In the genomic region with DNA sequence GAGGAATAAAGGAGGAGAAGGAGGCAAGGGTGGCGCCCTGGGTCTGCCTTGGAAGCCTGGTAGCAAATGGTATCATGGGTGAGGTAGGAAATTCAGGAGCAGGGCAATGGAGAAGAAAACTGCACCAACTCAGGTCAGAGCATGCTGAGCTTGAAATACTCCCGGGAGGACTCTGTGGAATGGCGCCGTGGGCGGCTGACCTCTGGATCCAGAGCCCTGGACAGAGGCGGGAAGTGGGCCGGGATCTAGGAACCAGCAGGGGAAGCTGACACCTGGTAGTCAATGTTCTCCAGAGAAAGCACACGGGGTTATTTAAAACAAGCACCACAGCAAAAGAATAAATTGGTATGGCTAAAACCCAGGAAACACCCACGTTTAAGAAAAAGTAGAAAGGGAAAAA, we compare ENCODE assay signal across 15 cellular contexts.
A peak's percentile ranks its signal among the peaks of the same experiment; 100 is the strongest.
DNase-seq lines count a peak whose midpoint lies in the region; ATAC-seq and TF ChIP-seq lines count a peak whose summit lies in the region.
"Had no signal": no experiment of that assay in that cellular context is flagged by ENCODE, and none has a peak within 500 bp of the region (broad histone marks: within the 10 kb centered on the region; RNA-seq: fewer than 3 reads in every experiment).

No MANE protein-coding gene starts in this region.

- H3K4me3 ChIP-seq in sigmoid colon (no peak overlapping the region), H7 (ENCODE audit: insufficient read depth, low read depth, low read length) (no peak overlapping the region)
- H3K4me3 ChIP-seq: BLaER1 had no signal

- H3K27me3 Mint-ChIP-seq in activated naive CD4-positive, alpha-beta T cell treated with anti-CD3 and anti-CD28 coated beads, Interleukin-2, amount 50 U/mL, for 24 hours = peaks cover 35% of the 10 kb centered on the region
- H3K27me3 Mint-ChIP-seq in activated naive CD4-positive, alpha-beta T cell treated with anti-CD3 and anti-CD28 coated beads for 36 hours (ENCODE audit: low read depth) = peaks cover 42% of the 10 kb centered on the region
- peaks cover 43% of the 10 kb centered on the region for H3K27me3 Mint-ChIP-seq in nephron progenitor cell (ENCODE audit: low read depth, poor library complexity)
- H3K27me3 Mint-ChIP-seq in stimulated activated memory B cell treated with anti-CD40 and anti-IgM and Interleukin-4, amounts not matched to agents 10 μg/mL and 1 μg/mL and 100 μg/mL, for 72 hours = peaks cover 56% of the 10 kb centered on the region

- no peak for TF ChIP-seq EP300 in sigmoid colon (IDR thresholded peaks at IDR 0.05)

- peaks cover 9% of the 10 kb centered on the region for H3K4me1 Mint-ChIP-seq in activated naive CD4-positive, alpha-beta T cell treated with anti-CD3 and anti-CD28 coated beads, Interleukin-2, amount 50 U/mL, for 24 hours
- peaks cover 8% of the 10 kb centered on the region for H3K4me1 Mint-ChIP-seq in activated naive CD4-positive, alpha-beta T cell treated with anti-CD3 and anti-CD28 coated beads for 36 hours (ENCODE audit: low read depth)
- peaks cover 23% of the 10 kb centered on the region for H3K4me1 Mint-ChIP-seq in nephron progenitor cell
- peaks cover 5% of the 10 kb centered on the region for H3K4me1 Mint-ChIP-seq in stimulated activated memory B cell treated with anti-CD40 and anti-IgM and Interleukin-4, amounts not matched to agents 10 μg/mL and 1 μg/mL and 100 μg/mL, for 72 hours

- DNase-seq in activated naive CD4-positive, alpha-beta T cell treated with anti-CD3 and anti-CD28 coated beads for 36 hours = no peak
- DNase-seq in nephron progenitor cell (no peak), sigmoid colon (peak; percentile 56), NCI-H345 treated with DMSO at 0.1 percent for 48 hours (lab: John Stamatoyannopoulos, UW; ENCODE audit: unreplicated experiment) (no peak), H7 (no peak)
- DNase-seq: 8988T; Calu3; CD8-positive, alpha-beta T cell; DMS79 treated with DMSO at 0.1 percent for 48 hours; GF-D8; HFFc6 had no signal

- H3K27me3 ChIP-seq in sigmoid colon (no peaks in the 10 kb centered on the region), H7 (ENCODE audit: control insufficient read depth, insufficient read depth, low read length) (peaks cover 10% of the 10 kb centered on the region)
- H3K27me3 ChIP-seq: BLaER1 had no signal

- H3K9me3 ChIP-seq in sigmoid colon = no peaks in the 10 kb centered on the region

- ATAC-seq in stimulated activated memory B cell treated with anti-CD40 and anti-IgM and Interleukin-4, amounts not matched to agents 10 μg/mL and 1 μg/mL and 100 μg/mL, for 72 hours = no peak
- ATAC-seq: CD8-positive, alpha-beta T cell had no signal

- H3K4me1 ChIP-seq in sigmoid colon = peaks cover 0 to 13% (median 5%) of the 10 kb centered on the region in 4 donors

- H3K36me3 Mint-ChIP-seq in activated naive CD4-positive, alpha-beta T cell treated with anti-CD3 and anti-CD28 coated beads, Interleukin-2, amount 50 U/mL, for 24 hours = no peaks in the 10 kb centered on the region
- H3K36me3 Mint-ChIP-seq in activated naive CD4-positive, alpha-beta T cell treated with anti-CD3 and anti-CD28 coated beads for 36 hours (ENCODE audit: low read depth) = no peaks in the 10 kb centered on the region
- H3K36me3 Mint-ChIP-seq in nephron progenitor cell (ENCODE audit: low read depth) = no peaks in the 10 kb centered on the region
- H3K36me3 Mint-ChIP-seq in stimulated activated memory B cell treated with anti-CD40 and anti-IgM and Interleukin-4, amounts not matched to agents 10 μg/mL and 1 μg/mL and 100 μg/mL, for 72 hours = no peaks in the 10 kb centered on the region
- H3K36me3 Mint-ChIP-seq: CD8-positive, alpha-beta T cell had no signal

- no peaks in the 10 kb centered on the region for H3K36me3 ChIP-seq in sigmoid colon
- H3K36me3 ChIP-seq in H7 (replicated peaks; ENCODE audit: control insufficient read depth, insufficient read depth, low read length) = no peaks in the 10 kb centered on the region
- H3K36me3 ChIP-seq: BLaER1 had no signal

- peak overlapping the region; percentile 71 for H3K27ac Mint-ChIP-seq in activated naive CD4-positive, alpha-beta T cell treated with anti-CD3 and anti-CD28 coated beads, Interleukin-2, amount 50 U/mL, for 24 hours
- no peak overlapping the region for H3K27ac Mint-ChIP-seq in activated naive CD4-positive, alpha-beta T cell treated with anti-CD3 and anti-CD28 coated beads for 36 hours
- H3K27ac Mint-ChIP-seq in nephron progenitor cell = peak overlapping the region; percentile 24
- no peak overlapping the region for H3K27ac Mint-ChIP-seq in stimulated activated memory B cell treated with anti-CD40 and anti-IgM and Interleukin-4, amounts not matched to agents 10 μg/mL and 1 μg/mL and 100 μg/mL, for 72 hours
- H3K27ac Mint-ChIP-seq: CD8-positive, alpha-beta T cell; GM23338; HFFc6 had no signal

- no peak overlapping the region for H3K4me3 Mint-ChIP-seq in activated naive CD4-positive, alpha-beta T cell treated with anti-CD3 and anti-CD28 coated beads, Interleukin-2, amount 50 U/mL, for 24 hours
- H3K4me3 Mint-ChIP-seq in activated naive CD4-positive, alpha-beta T cell treated with anti-CD3 and anti-CD28 coated beads for 36 hours = no peak overlapping the region
- H3K4me3 Mint-ChIP-seq in nephron progenitor cell = no peak overlapping the region
- H3K4me3 Mint-ChIP-seq in stimulated activated memory B cell treated with anti-CD40 and anti-IgM and Interleukin-4, amounts not matched to agents 10 μg/mL and 1 μg/mL and 100 μg/mL, for 72 hours = no peak overlapping the region
- H3K4me3 Mint-ChIP-seq: CD8-positive, alpha-beta T cell; GM23338 had no signal

- no peak overlapping the region for H3K27ac ChIP-seq in sigmoid colon
- H3K27ac ChIP-seq: BLaER1 had no signal

- WGBS in sigmoid colon, 2 donors = 79 to 89% methylated on average over 9 of the region's 9 CpGs

- CTCF ChIA-PET in activated naive CD4-positive, alpha-beta T cell treated with anti-CD3 and anti-CD28 coated beads for 36 hours (lab: Charles Lee) = interaction anchor here (0.6 to 1.1 kb wide), 3 partner anchors 18 to 27 kb away, joined by 3 to 4 read pairs (median 3); no protein-coding TSS in a partner anchor

- intact Hi-C loops in activated naive CD4-positive, alpha-beta T cell treated with anti-CD3 and anti-CD28 coated beads for 36 hours (cut with micrococcal nuclease) = loop anchor here (5.0 kb wide), 3 partner anchors 37 to 1052 kb away; a partner anchor contains a TSS
- intact Hi-C loops in sigmoid colon (cut with DNase I) = loop anchor here (5.0 kb wide), 4 partner anchors 32 to 1782 kb away; a partner anchor contains a TSS

- no peaks in the 10 kb centered on the region for H3K9me3 Mint-ChIP-seq in activated naive CD4-positive, alpha-beta T cell treated with anti-CD3 and anti-CD28 coated beads, Interleukin-2, amount 50 U/mL, for 24 hours
- H3K9me3 Mint-ChIP-seq in activated naive CD4-positive, alpha-beta T cell treated with anti-CD3 and anti-CD28 coated beads for 36 hours = no peaks in the 10 kb centered on the region
- peaks cover 3% of the 10 kb centered on the region for H3K9me3 Mint-ChIP-seq in nephron progenitor cell
- H3K9me3 Mint-ChIP-seq in stimulated activated memory B cell treated with anti-CD40 and anti-IgM and Interleukin-4, amounts not matched to agents 10 μg/mL and 1 μg/mL and 100 μg/mL, for 72 hours = no peaks in the 10 kb centered on the region
- H3K9me3 Mint-ChIP-seq: CD8-positive, alpha-beta T cell; HFFc6 had no signal

- TF ChIP-seq CTCF in nephron progenitor cell (IDR thresholded peaks at IDR 0.05) (no peak), sigmoid colon (IDR thresholded peaks at IDR 0.05) (no peak)

- no peak for TF ChIP-seq POLR2A in sigmoid colon (IDR thresholded peaks at IDR 0.05)

Comparison
In these comparisons a context has a peak if more than half of its experiments do, and no peak if none do; other contexts are left out.
1. H3K27ac Mint-ChIP-seq: peak in activated naive CD4-positive, alpha-beta T cell treated with anti-CD3 and anti-CD28 coated beads, Interleukin-2, amount 50 U/mL, for 24 hours (single experiment) and nephron progenitor cell (single experiment); none in activated naive CD4-positive, alpha-beta T cell treated with anti-CD3 and anti-CD28 coated beads for 36 hours (single experiment) and stimulated activated memory B cell treated with anti-CD40 and anti-IgM and Interleukin-4, amounts not matched to agents 10 μg/mL and 1 μg/mL and 100 μg/mL, for 72 hours (single experiment).